ENCODE assay signal across 8 cellular contexts in the genomic region with DNA sequence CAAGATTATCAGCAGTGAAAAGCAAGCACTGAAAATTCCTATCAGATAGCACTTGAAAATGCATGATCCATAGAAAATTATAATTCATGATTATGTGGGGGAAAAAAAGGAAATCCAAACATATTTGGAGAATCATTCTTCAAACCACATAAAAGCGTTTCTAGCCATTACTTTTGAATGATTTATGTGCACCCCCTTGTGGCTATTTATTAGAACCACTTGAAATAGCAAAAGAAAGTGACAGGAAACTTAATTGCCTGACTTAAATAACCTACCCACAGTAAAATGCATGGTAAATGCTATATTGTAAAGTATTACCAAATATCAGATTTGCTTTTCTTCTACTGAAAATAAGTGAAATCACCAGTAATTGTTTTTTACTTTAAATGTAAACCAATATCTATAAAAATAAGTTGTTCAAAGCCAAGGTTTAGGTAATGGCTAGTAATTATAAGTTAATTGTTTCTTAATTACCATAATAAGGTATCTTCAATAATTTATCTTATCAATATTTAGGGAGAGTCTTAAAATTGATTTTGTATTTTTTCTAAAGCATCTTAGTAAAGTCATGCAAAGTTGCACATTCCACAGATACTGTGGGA.
DNase-seq lines count a peak whose midpoint lies in the region; ATAC-seq and TF ChIP-seq lines count a peak whose summit lies in the region.

No MANE protein-coding gene starts in this region.

- in situ Hi-C loops in T47D (cut with HindIII; ENCODE audit: low pct_unique_long_range_greater_than_20kb, low sequenced_read_pairs) = no loop called here

- H3K27ac ChIP-seq in mesendoderm (ENCODE audit: low read depth, low read length) = no peak overlapping the region

- intact Hi-C loops in Caco-2 (cut with micrococcal nuclease; ENCODE audit: unreplicated experiment) = loop anchor here (1.0 to 2.0 kb wide), 7 partner anchors 27 to 279 kb away; a partner anchor contains a TSS

- H3K56ac ChIP-seq in mesendoderm (ENCODE audit: low read length) = no peak overlapping the region

- no peaks in the 10 kb centered on the region for H3K27me3 Mint-ChIP-seq in Caco-2 (ENCODE audit: insufficient read depth, unreplicated experiment)

- CTCF ChIA-PET in Caco-2 (lab: Charles Lee) (interaction anchor here (1.4 to 1.6 kb wide), 2 partner anchors 86 to 168 kb away, joined by 5 to 7 read pairs; no protein-coding TSS in a partner anchor), HEK293T (lab: Yijun Ruan, JAX) (interaction anchor here (1.5 kb wide), 1 partner anchor 279 kb away, joined by 4 read pairs; no protein-coding TSS in a partner anchor)

- peaks cover 27% of the 10 kb centered on the region for H3K4me1 Mint-ChIP-seq in Caco-2 (ENCODE audit: low read depth, unreplicated experiment)

- H3K9me3 Mint-ChIP-seq in Caco-2 (ENCODE audit: unreplicated experiment) = no peaks in the 10 kb centered on the region

- WGBS in mesendoderm (ENCODE audit: extremely low coverage, insufficient coverage, low lambda C conversion rate) = no CpG with 5 or more reads among the region's 1 CpG

- DNase-seq in Caco-2 = peak in 1 of 2 experiments; percentile 65
- no peak for DNase-seq in HEK293T (ENCODE audit: extremely low spot score)
- DNase-seq in NCI-H526 (lab: John Stamatoyannopoulos, UW) = peak; percentile 20 to 67
- peak; percentile 11 to 77 for DNase-seq in T47D (ENCODE audit: low read depth in 1 of 2, low spot score in 1 of 2)
- peak; percentile 67 for DNase-seq in mesendoderm
- no peak for DNase-seq in NCI-H1048 (lab: John Stamatoyannopoulos, UW)
- DNase-seq in stimulated activated CD4-positive, alpha-beta T cell treated with anti-CD3 and anti-CD28 coated beads, Interleukin-4, amount 100 ng/mL, for 1 hour = no peak

- no peak overlapping the region for H3K27ac Mint-ChIP-seq in Caco-2 (ENCODE audit: unreplicated experiment)

- no peaks in the 10 kb centered on the region for H3K79me2 ChIP-seq in mesendoderm (ENCODE audit: control insufficient read depth, insufficient read depth, low read length)

- H3K9me3 ChIP-seq in Caco-2 = no peaks in the 10 kb centered on the region

- no peak overlapping the region for H3K18ac ChIP-seq in mesendoderm (ENCODE audit: low read length)

- H3K4me2 ChIP-seq in mesendoderm (ENCODE audit: low read length) = no peak overlapping the region

- H2BK5ac ChIP-seq in mesendoderm (ENCODE audit: low read length) = no peak overlapping the region

- H4K5ac ChIP-seq in mesendoderm (ENCODE audit: low read length) = no peak overlapping the region

- no peaks in the 10 kb centered on the region for H3K36me3 Mint-ChIP-seq in Caco-2 (ENCODE audit: insufficient read depth, unreplicated experiment)

- H3K36me3 ChIP-seq in Caco-2 (ENCODE audit: control insufficient read depth, insufficient read depth, low read length) (no peaks in the 10 kb centered on the region), mesendoderm (ENCODE audit: control insufficient read depth, insufficient read depth, low read length) (no peaks in the 10 kb centered on the region)

- H3K23ac ChIP-seq in mesendoderm (ENCODE audit: low read length) = no peak overlapping the region

- no TSS peak for BruUV-seq in Caco-2 (replicated peaks; lab: Mats Ljungman, UMichigan)

- H2BK120ac ChIP-seq in mesendoderm (ENCODE audit: low read depth, low read length) = no peak overlapping the region

- H3K4ac ChIP-seq in mesendoderm (ENCODE audit: low read depth, low read length) = no peak overlapping the region

- no peak overlapping the region for H2BK15ac ChIP-seq in mesendoderm (replicated peaks; ENCODE audit: low read depth)

- H2AK5ac ChIP-seq in mesendoderm (ENCODE audit: low read length) = no peak overlapping the region

- H4K8ac ChIP-seq in mesendoderm (ENCODE audit: low read depth, low read length) = no peak overlapping the region

- no peak overlapping the region for H3K4me3 Mint-ChIP-seq in Caco-2 (ENCODE audit: unreplicated experiment)

- no peaks in the 10 kb centered on the region for H3K27me3 ChIP-seq in Caco-2 (replicated peaks; ENCODE audit: control insufficient read depth, insufficient read depth, low read length)
- H3K27me3 ChIP-seq in mesendoderm (ENCODE audit: insufficient read depth, low read length, poor library complexity) = no peaks in the 10 kb centered on the region

- H3K4me3 ChIP-seq in Caco-2 (ENCODE audit: low read depth, low read length) (no peak overlapping the region), mesendoderm (ENCODE audit: low read length) (no peak overlapping the region)

- POLR2A ChIA-PET in Caco-2 (lab: Charles Lee) (no interaction called here), HEK293T (lab: Yijun Ruan, JAX) (no interaction called here)

- H3K9ac ChIP-seq in mesendoderm (ENCODE audit: low read length) = no peak overlapping the region

- peak; percentile 64 to 81 for TF ChIP-seq CTCF in Caco-2 (IDR thresholded peaks at IDR 0.05; ENCODE audit: insufficient read depth in 1 of 2, low read depth in 1 of 2, low read length in 1 of 2, severe bottlenecking in 1 of 2, unreplicated experiment in 1 of 2)

- no peaks in the 10 kb centered on the region for H3K79me1 ChIP-seq in mesendoderm (ENCODE audit: low read length)

- ATAC-seq in HG03108 (IDR thresholded peaks at IDR 0.05; ENCODE audit: unreplicated experiment) = no peak

- peaks cover 32% of the 10 kb centered on the region for H3K4me1 ChIP-seq in Caco-2
- no peaks in the 10 kb centered on the region for H3K4me1 ChIP-seq in mesendoderm (ENCODE audit: control insufficient read depth, low read depth, low read length)

TF ChIP-seq in HEK293T, 16 proteins besides CTCF, POLR2A, EP300 and RAD21:
- TF ChIP-seq CTBP1 (IDR thresholded peaks at IDR 0.05; ENCODE audit: borderline replicate concordance) (no peak), ZNF384 (IDR thresholded peaks at IDR 0.05) (no peak), NFRKB (IDR thresholded peaks at IDR 0.05) (no peak)
- TF ChIP-seq, protein P1, sequence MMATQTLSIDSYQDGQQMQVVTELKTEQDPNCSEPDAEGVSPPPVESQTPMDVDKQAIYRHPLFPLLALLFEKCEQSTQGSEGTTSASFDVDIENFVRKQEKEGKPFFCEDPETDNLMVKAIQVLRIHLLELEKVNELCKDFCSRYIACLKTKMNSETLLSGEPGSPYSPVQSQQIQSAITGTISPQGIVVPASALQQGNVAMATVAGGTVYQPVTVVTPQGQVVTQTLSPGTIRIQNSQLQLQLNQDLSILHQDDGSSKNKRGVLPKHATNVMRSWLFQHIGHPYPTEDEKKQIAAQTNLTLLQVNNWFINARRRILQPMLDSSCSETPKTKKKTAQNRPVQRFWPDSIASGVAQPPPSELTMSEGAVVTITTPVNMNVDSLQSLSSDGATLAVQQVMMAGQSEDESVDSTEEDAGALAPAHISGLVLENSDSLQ (IDR thresholded peaks at IDR 0.05) = peak; percentile 71

Comparison
In these comparisons a context has a peak if more than half of its experiments do, and no peak if none do; other contexts are left out.
1. DNase-seq: peak in NCI-H526 (2 of 2), T47D (2 of 2) and mesendoderm (single experiment); none in HEK293T (single experiment), NCI-H1048 (single experiment) and stimulated activated CD4-positive, alpha-beta T cell treated with anti-CD3 and anti-CD28 coated beads, Interleukin-4, amount 100 ng/mL, for 1 hour (single experiment).